Comparison of ENCODE assay signal across 25 cellular contexts in genomic region chr18:44960580-44960979, GRCh38.
"Had no signal": no experiment of that assay in that cellular context is flagged by ENCODE, and none has a peak within 500 bp of the region (broad histone marks: within the 10 kb centered on the region; RNA-seq: fewer than 3 reads in every experiment).

No MANE protein-coding gene starts in this region.

- H3K36me3 ChIP-seq: ascending aorta had no signal

- H3K9me3 ChIP-seq: ascending aorta had no signal

- H3K9me3 Mint-ChIP-seq: activated CD4-positive, alpha-beta memory T cell treated with anti-CD3 and anti-CD28 coated beads for 36 hours; activated naive CD4-positive, alpha-beta T cell treated with anti-CD3 and anti-CD28 coated beads, Interleukin-2, amount 10 ng/mL, durations not matched to agents 7 days and 5 days; activated T-cell treated with anti-CD3 and anti-CD28 coated beads, Interleukin-2, amount 50 U/mL, for 24 hours; activated T-cell treated with anti-CD3 and anti-CD28 coated beads, Interleukin-2, amount 50 U/mL, for 72 hours; brain; effector memory CD8-positive, alpha-beta T cell had no signal

- ATAC-seq: activated CD4-positive, alpha-beta T cell treated with anti-CD3 and anti-CD28 coated beads for 36 hours; activated CD8-positive, alpha-beta memory T cell treated with anti-CD3 and anti-CD28 coated beads, Interleukin-2, amount 10 ng/mL, durations not matched to agents 7 days and 5 days; activated CD8-positive, alpha-beta T cell treated with anti-CD3 and anti-CD28 coated beads, Interleukin-2, amount 10 ng/mL, durations not matched to agents 7 days and 5 days; activated naive CD4-positive, alpha-beta T cell treated with anti-CD3 and anti-CD28 coated beads, Interleukin-2, amount 50 U/mL, for 72 hours; activated T-cell treated with anti-CD3 and anti-CD28 coated beads, Interleukin-2, amount 50 U/mL, for 72 hours; effector memory CD8-positive, alpha-beta T cell; esophagus mucosa had no signal

- H3K27me3 Mint-ChIP-seq: activated CD4-positive, alpha-beta T cell treated with anti-CD3 and anti-CD28 coated beads, Interleukin-2, amount 10 ng/mL, durations not matched to agents 24 days and 14 days; activated CD8-positive, alpha-beta memory T cell treated with anti-CD3 and anti-CD28 coated beads, Interleukin-2, amount 10 ng/mL, durations not matched to agents 7 days and 5 days; activated naive CD4-positive, alpha-beta T cell treated with anti-CD3 and anti-CD28 coated beads, Interleukin-2, amount 10 ng/mL, durations not matched to agents 7 days and 5 days; brain; effector memory CD8-positive, alpha-beta T cell had no signal

- H3K27ac Mint-ChIP-seq: activated CD4-positive, alpha-beta memory T cell treated with anti-CD3 and anti-CD28 coated beads for 36 hours; activated CD4-positive, alpha-beta T cell treated with anti-CD3 and anti-CD28 coated beads for 36 hours; activated CD4-positive, alpha-beta T cell treated with anti-CD3 and anti-CD28 coated beads, Interleukin-2, amount 10 ng/mL, durations not matched to agents 24 days and 14 days; activated CD8-positive, alpha-beta memory T cell treated with anti-CD3 and anti-CD28 coated beads, Interleukin-2, amount 10 ng/mL, durations not matched to agents 7 days and 5 days; activated CD8-positive, alpha-beta T cell treated with anti-CD3 and anti-CD28 coated beads, Interleukin-2, amount 10 ng/mL, durations not matched to agents 7 days and 5 days; activated naive CD4-positive, alpha-beta T cell treated with anti-CD3 and anti-CD28 coated beads, Interleukin-2, amount 10 ng/mL, durations not matched to agents 7 days and 5 days; activated naive CD4-positive, alpha-beta T cell treated with anti-CD3 and anti-CD28 coated beads, Interleukin-2, amount 50 U/mL, for 72 hours; activated naive CD8-positive, alpha-beta T cell treated with anti-CD3 and anti-CD28 coated beads, Interleukin-2, amount 10 ng/mL, durations not matched to agents 7 days and 5 days; activated T-cell treated with anti-CD3 and anti-CD28 coated beads, Interleukin-2, amount 50 U/mL, for 24 hours; activated T-cell treated with anti-CD3 and anti-CD28 coated beads, Interleukin-2, amount 50 U/mL, for 72 hours; effector memory CD8-positive, alpha-beta T cell had no signal

- H3K27ac ChIP-seq: ascending aorta had no signal

- H3K4me3 Mint-ChIP-seq: activated CD4-positive, alpha-beta memory T cell treated with anti-CD3 and anti-CD28 coated beads for 36 hours; activated CD4-positive, alpha-beta T cell treated with anti-CD3 and anti-CD28 coated beads for 36 hours; activated CD4-positive, alpha-beta T cell treated with anti-CD3 and anti-CD28 coated beads, Interleukin-2, amount 10 ng/mL, durations not matched to agents 24 days and 14 days; activated CD8-positive, alpha-beta memory T cell treated with anti-CD3 and anti-CD28 coated beads, Interleukin-2, amount 10 ng/mL, durations not matched to agents 7 days and 5 days; activated CD8-positive, alpha-beta T cell treated with anti-CD3 and anti-CD28 coated beads, Interleukin-2, amount 10 ng/mL, durations not matched to agents 7 days and 5 days; activated naive CD4-positive, alpha-beta T cell treated with anti-CD3 and anti-CD28 coated beads, Interleukin-2, amount 10 ng/mL, durations not matched to agents 7 days and 5 days; activated naive CD8-positive, alpha-beta T cell treated with anti-CD3 and anti-CD28 coated beads, Interleukin-2, amount 10 ng/mL, durations not matched to agents 7 days and 5 days; activated T-cell treated with anti-CD3 and anti-CD28 coated beads, Interleukin-2, amount 50 U/mL, for 24 hours; activated T-cell treated with anti-CD3 and anti-CD28 coated beads, Interleukin-2, amount 50 U/mL, for 72 hours; brain; effector memory CD8-positive, alpha-beta T cell had no signal

- DNase-seq: activated CD4-positive, alpha-beta memory T cell treated with anti-CD3 and anti-CD28 coated beads for 36 hours; activated CD4-positive, alpha-beta T cell treated with anti-CD3 and anti-CD28 coated beads for 36 hours; activated CD4-positive, alpha-beta T cell treated with anti-CD3 and anti-CD28 coated beads, Interleukin-2, amount 10 ng/mL, durations not matched to agents 24 days and 14 days; activated CD4-positive, CD25-positive, alpha-beta regulatory T cell; activated CD4-positive, CD25-positive, alpha-beta regulatory T cell treated with anti-CD3 and anti-CD28 coated beads, Interleukin-2, amount 50 U/mL, for 72 hours; activated CD8-positive, alpha-beta memory T cell treated with anti-CD3 and anti-CD28 coated beads, Interleukin-2, amount 10 ng/mL, durations not matched to agents 7 days and 5 days; activated CD8-positive, alpha-beta memory T cell treated with anti-CD3 and anti-CD28 coated beads, Interleukin-2, amount 50 U/mL, for 4 hours; activated CD8-positive, alpha-beta T cell treated with anti-CD3 and anti-CD28 coated beads, Interleukin-2, amount 10 ng/mL, durations not matched to agents 7 days and 5 days; activated gamma-delta T cell; activated naive CD4-positive, alpha-beta T cell; activated naive CD4-positive, alpha-beta T cell treated with anti-CD3 and anti-CD28 coated beads, Interleukin-2, amount 10 ng/mL, durations not matched to agents 7 days and 5 days; activated naive CD8-positive, alpha-beta T cell treated with anti-CD3 and anti-CD28 coated beads, Interleukin-2, amount 10 ng/mL, durations not matched to agents 7 days and 5 days; activated T-cell treated with anti-CD3 and anti-CD28 coated beads, Interleukin-2, amount 50 U/mL, for 24 hours; activated T-cell treated with anti-CD3 and anti-CD28 coated beads, Interleukin-2, amount 50 U/mL, for 72 hours; caudate nucleus; cortex of kidney; dermis blood vessel endothelial cell; effector CD4-positive, alpha-beta T cell; effector memory CD8-positive, alpha-beta T cell; foreskin fibroblast; T-helper 2 cell had no signal

- H3K27me3 ChIP-seq: ascending aorta had no signal

- H3K4me3 ChIP-seq: ascending aorta had no signal

- H3K4me1 Mint-ChIP-seq: activated CD4-positive, alpha-beta T cell treated with anti-CD3 and anti-CD28 coated beads for 36 hours; activated CD4-positive, alpha-beta T cell treated with anti-CD3 and anti-CD28 coated beads, Interleukin-2, amount 10 ng/mL, durations not matched to agents 24 days and 14 days; activated CD8-positive, alpha-beta memory T cell treated with anti-CD3 and anti-CD28 coated beads, Interleukin-2, amount 10 ng/mL, durations not matched to agents 7 days and 5 days; activated naive CD4-positive, alpha-beta T cell treated with anti-CD3 and anti-CD28 coated beads, Interleukin-2, amount 10 ng/mL, durations not matched to agents 7 days and 5 days; activated naive CD8-positive, alpha-beta T cell treated with anti-CD3 and anti-CD28 coated beads, Interleukin-2, amount 10 ng/mL, durations not matched to agents 7 days and 5 days had no signal

- H3K36me3 Mint-ChIP-seq: activated CD4-positive, alpha-beta memory T cell treated with anti-CD3 and anti-CD28 coated beads for 36 hours; activated naive CD4-positive, alpha-beta T cell treated with anti-CD3 and anti-CD28 coated beads, Interleukin-2, amount 10 ng/mL, durations not matched to agents 7 days and 5 days; activated naive CD4-positive, alpha-beta T cell treated with anti-CD3 and anti-CD28 coated beads, Interleukin-2, amount 50 U/mL, for 72 hours; activated naive CD8-positive, alpha-beta T cell treated with anti-CD3 and anti-CD28 coated beads, Interleukin-2, amount 10 ng/mL, durations not matched to agents 7 days and 5 days had no signal
